Comparison of ENCODE assay signal across 9 cellular contexts in the genomic region with DNA sequence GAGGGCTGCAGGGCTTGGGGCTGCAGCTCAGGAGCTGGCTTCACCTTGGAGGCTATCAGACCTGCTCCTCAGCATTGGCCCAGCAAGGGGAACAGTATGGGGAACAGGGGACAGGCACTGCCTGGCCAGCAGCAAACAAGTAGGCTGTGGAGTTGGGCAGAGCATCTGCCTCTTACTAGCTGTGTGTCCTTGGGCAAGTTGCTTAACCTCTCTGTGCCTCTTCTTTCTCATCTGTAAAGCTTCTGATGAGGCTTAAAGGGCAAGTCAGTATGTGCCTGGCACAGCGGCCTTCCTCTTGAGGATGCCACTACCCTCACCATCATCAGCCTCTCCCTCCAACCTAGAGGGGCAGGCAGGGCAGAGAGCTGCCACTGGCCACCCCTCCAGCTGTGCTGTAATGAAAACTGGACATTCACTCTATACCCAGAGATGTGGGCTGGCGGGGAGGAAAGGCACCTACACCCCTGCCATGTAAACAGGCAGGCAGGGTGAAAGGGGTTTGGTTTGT. TPM values are rescaled to one million over a fixed set of nuclear protein-coding genes. Genes with fewer than 3 reads are reported as not detected.
DNase-seq lines count a peak whose midpoint lies in the region; ATAC-seq and TF ChIP-seq lines count a peak whose summit lies in the region.
"Had no signal": no experiment of that assay in that cellular context is flagged by ENCODE, and none has a peak within 500 bp of the region (broad histone marks: within the 10 kb centered on the region; RNA-seq: fewer than 3 reads in every experiment).

No MANE protein-coding gene starts in this region.

- DNase-seq in GM10248 (ENCODE audit: extremely low spot score) (no peak), RKO (ENCODE audit: low spot score) (peak; percentile 49), fibroblast of lung (ENCODE audit: low read depth in 2 of 2) (no peak), NCI-H345 (lab: John Stamatoyannopoulos, UW) (no peak), D341Med (ENCODE audit: low spot score) (no peak), iPS-NIHi11 (ENCODE audit: low spot score) (no peak)
- DNase-seq: kidney glomerular epithelial cell had no signal

- H3K27me3 ChIP-seq in fibroblast of lung (ENCODE audit: control insufficient read depth, insufficient read depth, low read length) (no peaks in the 10 kb centered on the region), rectal smooth muscle tissue (ENCODE audit: control insufficient read depth, insufficient read depth, low read length) (no peaks in the 10 kb centered on the region)

- H3K9me3 ChIP-seq in fibroblast of lung (ENCODE audit: control insufficient read depth, insufficient read depth, low read depth, low read length) = no peaks in the 10 kb centered on the region

- H4K20me1 ChIP-seq in fibroblast of lung (ENCODE audit: control insufficient read depth, extremely low read depth, insufficient read depth, low read length) = no peaks in the 10 kb centered on the region

- POLR2A ChIA-PET in GM10248 (lab: Yijun Ruan, JAX) = no interaction called here

- H3K36me3 ChIP-seq in fibroblast of lung (ENCODE audit: control insufficient read depth, insufficient read depth, low read length) (no peaks in the 10 kb centered on the region), rectal smooth muscle tissue (ENCODE audit: control insufficient read depth, insufficient read depth, low read length) (no peaks in the 10 kb centered on the region)

- peak overlapping the region; percentile 1 for H3K9ac ChIP-seq in fibroblast of lung (ENCODE audit: insufficient read depth, low read length)
- no peak overlapping the region for H3K9ac ChIP-seq in rectal smooth muscle tissue (ENCODE audit: low read length)

- no peak overlapping the region for H3K27ac ChIP-seq in fibroblast of lung (ENCODE audit: insufficient read depth, low read length)
- no peak overlapping the region for H3K27ac ChIP-seq in rectal smooth muscle tissue (ENCODE audit: low read depth, low read length)

- peak overlapping the region; percentile 88 for H3K4me2 ChIP-seq in fibroblast of lung (ENCODE audit: extremely low read depth, insufficient read depth, low read length)

- H3K79me2 ChIP-seq in fibroblast of lung (ENCODE audit: control insufficient read depth, insufficient read depth, low read length) = no peaks in the 10 kb centered on the region

- ATAC-seq in HG02885 (IDR thresholded peaks at IDR 0.05; ENCODE audit: poor library complexity, unreplicated experiment) = no peak

- peaks cover 12% of the 10 kb centered on the region for H3K4me1 ChIP-seq in fibroblast of lung (ENCODE audit: control insufficient read depth, extremely low read depth, insufficient read depth, low read length)
- H3K4me1 ChIP-seq in rectal smooth muscle tissue (ENCODE audit: control insufficient read depth, insufficient read depth, low read length) = peaks cover 4% of the 10 kb centered on the region

- H2AFZ ChIP-seq in fibroblast of lung (ENCODE audit: low read length) = peak overlapping the region; percentile 86

- CTCF ChIA-PET in GM10248 (lab: Yijun Ruan, JAX) = interaction anchor here (0.7 to 21.2 kb wide), 8 partner anchors 10 to 473 kb away, joined by 3 to 528 read pairs (median 5); a partner anchor contains a TSS

- peak overlapping the region; percentile 48 to 62 (median 53) for H3K4me3 ChIP-seq in fibroblast of lung (replicated peaks in 1 of 4; ENCODE audit: control extremely low read depth in 1 of 4, insufficient read depth in 1 of 4, low read depth in 3 of 4, low read length in 4 of 4)
- H3K4me3 ChIP-seq in rectal smooth muscle tissue (ENCODE audit: low read length) = peak overlapping the region; percentile 53

- TF ChIP-seq CTCF in GM10248 (IDR thresholded peaks at IDR 0.05; ENCODE audit: control extremely low read depth, extremely low read depth, low read depth, missing control alignments) (peak; percentile 37), fibroblast of lung (conservative IDR thresholded peaks at IDR 0.05 in 1 of 2, IDR thresholded peaks at IDR 0.05 in 1 of 2; ENCODE audit: low read depth in 1 of 2, low read length in 2 of 2) (no peak)

RNA-seq across cellular contexts. Expression of a gene that starts 7.5 kb away (rescaled TPM):
- 31.1 and 31.5 TPM in 2 replicates for total RNA-seq in fibroblast of lung
- 5.2 and 8.6 TPM in 2 replicates for polyA plus RNA-seq in fibroblast of lung
- 9.0 and 12.6 TPM in 2 replicates for polyA plus RNA-seq in fibroblast of lung (2012)
- 1.1 and 2.5 TPM in 2 replicates for polyA minus RNA-seq in fibroblast of lung (ENCODE audit: low replicate concordance)

RNA-seq across cellular contexts. Expression of a gene that starts 36.1 kb away (rescaled TPM):
- total RNA-seq in fibroblast of lung = 4.1 and 6.8 TPM in 2 replicates
- polyA plus RNA-seq in fibroblast of lung = 16.2 and 20.5 TPM in 2 replicates
- 108 and 155 TPM in 2 replicates for polyA plus RNA-seq in fibroblast of lung (2012)
- polyA minus RNA-seq in fibroblast of lung (ENCODE audit: low replicate concordance) = 13.6 and 18.5 TPM in 2 replicates
